ENCODE assay signal across 10 cellular contexts in genomic region chr9:94827584-94828304, GRCh38.
DNase-seq lines count a peak whose midpoint lies in the region; ATAC-seq and TF ChIP-seq lines count a peak whose summit lies in the region.
"Had no signal": no experiment of that assay in that cellular context is flagged by ENCODE, and none has a peak within 500 bp of the region (broad histone marks: within the 10 kb centered on the region; RNA-seq: fewer than 3 reads in every experiment).

No MANE protein-coding gene starts in this region.

- DNase-seq in HuH-7.5 (ENCODE audit: low spot score): peak; percentile 53
- peak; percentile 30 for DNase-seq in colonic mucosa
- peak; percentile 36 for DNase-seq in medulla oblongata (ENCODE audit: extremely low spot score)
- DNase-seq in superior temporal gyrus (ENCODE audit: extremely low spot score): peak; percentile 22
- DNase-seq in NCI-H1694 (lab: John Stamatoyannopoulos, UW): no peak
- no peak for DNase-seq in GM20000 (ENCODE audit: low spot score)
- no peak for DNase-seq in activated CD4-positive, alpha-beta T cell treated with anti-CD3 and anti-CD28 coated beads, Interleukin-2, amount 50 U/mL, for 4 hours
- DNase-seq: effector CD8-positive, alpha-beta T cell; kidney glomerular epithelial cell had no signal

- no peaks in the 10 kb centered on the region for H3K36me3 ChIP-seq in colonic mucosa

- H3K27me3 ChIP-seq in colonic mucosa: no peaks in the 10 kb centered on the region

- peak overlapping the region; percentile 41 for H3K27ac ChIP-seq in colonic mucosa

- H3K4me1 ChIP-seq in colonic mucosa: no peaks in the 10 kb centered on the region

- no peaks in the 10 kb centered on the region for H3K9me3 ChIP-seq in colonic mucosa

- H3K9ac ChIP-seq in colonic mucosa (ENCODE audit: low read depth in 2 of 2, low read length in 2 of 2): peak overlapping the region in 1 of 2 donors; percentile 19

- ATAC-seq in HG02678 (IDR thresholded peaks at IDR 0.05; ENCODE audit: unreplicated experiment): no peak

- no peak overlapping the region for H3K4me3 ChIP-seq in colonic mucosa

- TF ChIP-seq CTCF in colonic mucosa (IDR thresholded peaks at IDR 0.05) (no peak), GM20000 (IDR thresholded peaks at IDR 0.05; ENCODE audit: extremely low read depth, missing control alignments) (no peak)

- intact Hi-C loops in colonic mucosa (cut with DNase I): no loop called here

Comparison
In these comparisons a context has a peak if more than half of its experiments do, and no peak if none do; other contexts are left out.
1. DNase-seq: peak in HuH-7.5 (single experiment), colonic mucosa (single experiment), medulla oblongata (single experiment) and superior temporal gyrus (single experiment); none in NCI-H1694 (single experiment), GM20000 (single experiment) and activated CD4-positive, alpha-beta T cell treated with anti-CD3 and anti-CD28 coated beads, Interleukin-2, amount 50 U/mL, for 4 hours (0 of 2).